In genomic region chr12:3103806-3104205, GRCh38 we compare ENCODE assay signal across 1 cellular context.
TF ChIP-seq lines count a peak whose summit lies in the region.

No MANE protein-coding gene starts in this region.

TF ChIP-seq in SK-N-SH treated with all-trans-retinoic acid at 6 μM for 48 hours, 23 proteins besides CTCF, POLR2A, EP300 and RAD21 (continued from another document):
- no peak for TF ChIP-seq TSHZ2 (CRISPR knock-in tag; IDR thresholded peaks at IDR 0.05)
- TF ChIP-seq PPARA (CRISPR knock-in tag; IDR thresholded peaks at IDR 0.05; ENCODE audit: borderline replicate concordance): no peak
- no peak for TF ChIP-seq GLIS3 (CRISPR knock-in tag; IDR thresholded peaks at IDR 0.05)
- TF ChIP-seq ZNF8 (CRISPR knock-in tag; IDR thresholded peaks at IDR 0.05): no peak
- no peak for TF ChIP-seq CSRNP3 (CRISPR knock-in tag; IDR thresholded peaks at IDR 0.05)
- no peak for TF ChIP-seq ESRRG (CRISPR knock-in tag; IDR thresholded peaks at IDR 0.05)
- no peak for TF ChIP-seq ZC3H10 (CRISPR knock-in tag; IDR thresholded peaks at IDR 0.05)
- TF ChIP-seq CSDC2 (CRISPR knock-in tag; IDR thresholded peaks at IDR 0.05): no peak
- TF ChIP-seq ZFP3 (CRISPR knock-in tag; IDR thresholded peaks at IDR 0.05): no peak
- no peak for TF ChIP-seq ZNF70 (CRISPR knock-in tag; IDR thresholded peaks at IDR 0.05)
- no peak for TF ChIP-seq ZNF565 (CRISPR knock-in tag; conservative IDR thresholded peaks at IDR 0.05; ENCODE audit: low read depth)
- no peak for TF ChIP-seq ARNTL (CRISPR knock-in tag; IDR thresholded peaks at IDR 0.05; ENCODE audit: borderline replicate concordance, low read depth)
- TF ChIP-seq OSR1 (CRISPR knock-in tag; IDR thresholded peaks at IDR 0.05): no peak
- TF ChIP-seq RARB (CRISPR knock-in tag; IDR thresholded peaks at IDR 0.05): no peak
- no peak for TF ChIP-seq TOX (CRISPR knock-in tag; IDR thresholded peaks at IDR 0.05; ENCODE audit: borderline replicate concordance)
